8 cellular contexts compared by ENCODE assay signal in the genomic region with DNA sequence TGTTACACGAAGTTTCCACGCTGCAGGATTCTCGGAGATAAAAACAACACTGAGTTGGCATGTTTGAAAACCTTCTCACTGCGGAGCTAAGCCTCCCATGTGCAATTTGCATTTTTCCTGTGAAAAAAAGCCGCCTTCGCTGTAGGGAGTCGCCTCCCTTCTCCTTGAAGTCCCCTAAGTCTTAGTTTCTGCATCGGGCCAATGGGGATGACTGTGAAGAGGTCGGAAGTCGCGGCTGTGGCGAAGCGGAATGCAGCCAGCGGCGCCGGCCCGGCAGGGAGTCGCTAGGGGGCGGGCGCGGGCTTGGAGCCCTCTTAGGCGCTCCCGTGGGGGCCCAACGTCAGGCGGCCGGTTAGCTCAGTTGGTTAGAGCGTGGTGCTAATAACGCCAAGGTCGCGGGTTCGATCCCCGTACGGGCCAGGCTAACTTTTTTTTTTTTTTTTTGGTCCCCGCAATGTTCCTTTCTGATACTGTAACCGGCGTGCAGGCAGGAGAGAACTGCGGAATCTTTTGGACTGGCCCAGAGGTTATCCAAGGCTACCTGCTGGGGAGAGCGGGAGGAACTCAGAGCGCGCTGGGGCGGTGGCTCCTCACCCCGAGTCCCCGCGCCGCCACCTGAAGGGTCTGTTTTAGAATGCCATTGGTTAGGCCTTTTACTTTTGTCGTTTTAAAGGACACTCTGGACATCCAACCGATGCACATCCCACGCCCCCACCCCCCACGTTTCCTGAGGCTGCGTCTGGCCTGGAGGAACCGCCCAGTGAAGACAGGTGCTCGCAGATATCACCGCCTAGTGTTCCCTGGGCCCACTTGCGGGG. TPM values are rescaled to one million over a fixed set of nuclear protein-coding genes. Genes with fewer than 3 reads are reported as not detected.
DNase-seq lines count a peak whose midpoint lies in the region; ATAC-seq, FAIRE-seq and TF ChIP-seq lines count a peak whose summit lies in the region.

No MANE protein-coding gene starts in this region.

- H3K4me2 ChIP-seq in astrocyte (ENCODE audit: low read length): peak overlapping the region; percentile 80
- H3K4me2 ChIP-seq in hepatocyte: peak overlapping the region; percentile 91

- H4K20me1 ChIP-seq in astrocyte (ENCODE audit: insufficient read depth, low read length) (no peaks in the 10 kb centered on the region), hepatocyte (ENCODE audit: insufficient read depth, poor library complexity, severe bottlenecking) (no peaks in the 10 kb centered on the region)

- H3K9me3 Mint-ChIP-seq in astrocyte (ENCODE audit: unreplicated experiment): no peaks in the 10 kb centered on the region

- H3K79me2 ChIP-seq in astrocyte (ENCODE audit: insufficient read depth, low read length) (peaks cover 16% of the 10 kb centered on the region), hepatocyte (peaks cover 13% of the 10 kb centered on the region)

- H3K9me3 ChIP-seq in astrocyte (ENCODE audit: insufficient read depth, low read depth, low read length): no peaks in the 10 kb centered on the region
- H3K9me3 ChIP-seq in hepatocyte (ENCODE audit: low read depth): no peaks in the 10 kb centered on the region
- no peaks in the 10 kb centered on the region for H3K9me3 ChIP-seq in aorta (ENCODE audit: control insufficient read depth, low read length)

- peak overlapping the region; percentile 71 for H3K9ac ChIP-seq in astrocyte (ENCODE audit: low read length)

- H3K27me3 ChIP-seq in astrocyte (ENCODE audit: insufficient read depth, low read length) (no peaks in the 10 kb centered on the region), hepatocyte (no peaks in the 10 kb centered on the region), aorta (ENCODE audit: control insufficient read depth in 1 of 2, insufficient read depth in 2 of 2, low read length in 1 of 2) (no peaks in the 10 kb centered on the region)

- H3K27ac Mint-ChIP-seq in astrocyte (ENCODE audit: unreplicated experiment): peak overlapping the region; percentile 96

- peaks cover 6% of the 10 kb centered on the region for H3K27me3 Mint-ChIP-seq in astrocyte (ENCODE audit: low read depth, unreplicated experiment)

- no peaks in the 10 kb centered on the region for H3K36me3 Mint-ChIP-seq in astrocyte (ENCODE audit: low read depth, unreplicated experiment)

- H3K36me3 ChIP-seq in astrocyte (ENCODE audit: insufficient read depth, low read length) (no peaks in the 10 kb centered on the region), hepatocyte (replicated peaks; ENCODE audit: insufficient read depth, low read depth) (no peaks in the 10 kb centered on the region), aorta (ENCODE audit: control insufficient read depth in 1 of 2, insufficient read depth in 2 of 2, low read length in 1 of 2) (no peaks in the 10 kb centered on the region)

- FAIRE-seq in GM18507 (lab: Jason Lieb, UNC): peak; percentile 84
- no peak for FAIRE-seq in astrocyte (lab: Jason Lieb, UNC)

- intact Hi-C loops in aorta (cut with DNase I): loop anchor here (5.0 to 10.0 kb wide), 3 partner anchors 180 to 352 kb away; partner anchors contain the start of genes HSP90AA1 (in 2 of the 2), DYNC1H1 (in 1 of the 2) and WDR20 (in 1 of the 2)

- peak; percentile 83 for DNase-seq in GM18507 (ENCODE audit: extremely low spot score, insufficient read length, low read depth)
- DNase-seq in NCI-H1930 (lab: John Stamatoyannopoulos, UW): peak; percentile 73 to 77
- peak; percentile 86 for DNase-seq in T-helper 22 cell (ENCODE audit: low read depth)
- DNase-seq in astrocyte (ENCODE audit: low read depth): peak; percentile 83
- peak; percentile 96 for DNase-seq in hepatocyte (ENCODE audit: low spot score)
- DNase-seq in renal cortical epithelial cell (ENCODE audit: low read depth): peak; percentile 80
- peak; percentile 94 to 97 for DNase-seq in aorta

- peak overlapping the region; percentile 64 for H3K4me3 ChIP-seq in astrocyte (ENCODE audit: insufficient read depth, low read depth, low read length)
- peak overlapping the region; percentile 53 for H3K4me3 ChIP-seq in hepatocyte
- H3K4me3 ChIP-seq in aorta (ENCODE audit: low read length in 2 of 2): peak overlapping the region; percentile 36 to 46

- H3K27ac ChIP-seq in astrocyte (ENCODE audit: low read depth, low read length) (peak overlapping the region; percentile 78), hepatocyte (peak overlapping the region; percentile 90), aorta (ENCODE audit: low read depth in 1 of 2, low read length in 2 of 2) (peak overlapping the region in 1 of 2 donors; percentile 65)

- peak; percentile 52 for ATAC-seq in HG02973 (IDR thresholded peaks at IDR 0.05; ENCODE audit: unreplicated experiment)
- peak; percentile 92 for ATAC-seq in aorta (ENCODE audit: low FRiP score)

- H2AFZ ChIP-seq in astrocyte (ENCODE audit: low read depth, low read length): peak overlapping the region; percentile 81
- H2AFZ ChIP-seq in hepatocyte: peak overlapping the region; percentile 98

- TF ChIP-seq CTCF in astrocyte (IDR thresholded peaks at IDR 0.05; ENCODE audit: insufficient read depth, low read depth, low read length): peak; percentile 50
- TF ChIP-seq CTCF in hepatocyte (IDR thresholded peaks at IDR 0.05; ENCODE audit: poor library complexity): peak; percentile 84

- H3K4me1 ChIP-seq in astrocyte (ENCODE audit: insufficient read depth, low read length) (peaks cover 50% of the 10 kb centered on the region), hepatocyte (ENCODE audit: insufficient read depth) (peaks cover 21% of the 10 kb centered on the region), aorta (ENCODE audit: control insufficient read depth in 1 of 2, insufficient read depth in 2 of 2, low read length in 2 of 2) (no peaks in the 10 kb centered on the region)

- H3K4me1 Mint-ChIP-seq in astrocyte (ENCODE audit: low read depth, unreplicated experiment): peaks cover 9% of the 10 kb centered on the region

- no peaks in the 10 kb centered on the region for H3K9me2 ChIP-seq in hepatocyte (replicated peaks; ENCODE audit: insufficient read depth)

- WGBS in hepatocyte (ENCODE audit: low lambda C conversion rate, missing lambda C conversion rate): 1% methylated on average over 54 of the region's 54 CpGs
- WGBS in aorta, 2 donors: 1 to 2% methylated on average over 53 to 54 of the region's 54 CpGs

- peak overlapping the region; percentile 88 for H3K4me3 Mint-ChIP-seq in astrocyte (ENCODE audit: unreplicated experiment)

RNA-seq across cellular contexts. Expression of gene ZNF839, which starts 2.6 kb away (rescaled TPM):
- 7.8 and 8.0 TPM in 2 replicates for total RNA-seq in astrocyte
- 8.3 and 11.1 TPM in 2 replicates for total RNA-seq in hepatocyte
- polyA plus RNA-seq in hepatocyte: 8.8 and 9.8 TPM in 2 replicates
- 11.1 and 12.5 TPM in 2 replicates for total RNA-seq in renal cortical epithelial cell
- total RNA-seq in aorta: 10 to 100 TPM in 1 of 2 donors, 1 to 10 TPM in 1; 7.7 to 13.1 TPM
- 1 to 10 TPM; 6.0 to 8.4 TPM for polyA plus RNA-seq in aorta

RNA-seq across cellular contexts. Expression of gene MOK, which starts 12.0 kb away (rescaled TPM):
- total RNA-seq in astrocyte (8.3 and 9.3 TPM in 2 replicates), hepatocyte (8.3 and 9.3 TPM in 2 replicates), renal cortical epithelial cell (11.6 and 18.2 TPM in 2 replicates), aorta (10 to 100 TPM in 1 of 2 donors, 1 to 10 TPM in 1; 10.0 to 16.4 TPM)
- polyA plus RNA-seq in hepatocyte (8.8 and 13.5 TPM in 2 replicates), aorta (10 to 100 TPM; 10.8 to 28.3 TPM)

RNA-seq across cellular contexts. Expression of gene CINP, which starts 45.7 kb away (rescaled TPM):
- total RNA-seq in astrocyte (34.9 and 37.8 TPM in 2 replicates), hepatocyte (30.5 and 40.2 TPM in 2 replicates), renal cortical epithelial cell (36.0 and 45.5 TPM in 2 replicates), aorta (10 to 100 TPM; 25.9 to 30.8 TPM)
- polyA plus RNA-seq in hepatocyte (22.9 and 33.8 TPM in 2 replicates), aorta (10 to 100 TPM; 21.2 to 25.9 TPM)

RNA-seq across cellular contexts. Expression of gene TECPR2, which starts 45.8 kb away (rescaled TPM):
- total RNA-seq in astrocyte (19.9 and 23.1 TPM in 2 replicates), hepatocyte (12.4 and 20.1 TPM in 2 replicates), renal cortical epithelial cell (13.7 and 40.1 TPM in 2 replicates), aorta (10 to 100 TPM; 32.2 to 32.5 TPM)
- polyA plus RNA-seq in hepatocyte (7.3 and 9.5 TPM in 2 replicates), aorta (1 to 10 TPM; 3.5 to 5.5 TPM)
